ENCODE assay signal across 8 cellular contexts in genomic region chr1:156677616-156678596, GRCh38. TPM values are rescaled to one million over a fixed set of nuclear protein-coding genes. Genes with fewer than 3 reads are reported as not detected.
A peak's percentile ranks its signal among the peaks of the same experiment; 100 is the strongest.
DNase-seq lines count a peak whose midpoint lies in the region; ATAC-seq, FAIRE-seq and TF ChIP-seq lines count a peak whose summit lies in the region.

No MANE protein-coding gene starts in this region.

- H3K9me3 Mint-ChIP-seq in activated CD8-positive, alpha-beta T cell treated with anti-CD3 and anti-CD28 coated beads for 36 hours, result no peaks in the 10 kb centered on the region
- H3K9me3 Mint-ChIP-seq in nephron progenitor cell, result no peaks in the 10 kb centered on the region

- peak; percentile 58 for DNase-seq in GM19239 (ENCODE audit: insufficient read length, low spot score)
- peak; percentile 70 for DNase-seq in NCI-H2171 treated with DMSO at 0.1 percent for 48 hours (lab: John Stamatoyannopoulos, UW)
- DNase-seq in activated CD8-positive, alpha-beta T cell treated with anti-CD3 and anti-CD28 coated beads for 36 hours, result peak; percentile 53
- peak; percentile 78 to 93 for DNase-seq in foreskin fibroblast
- peak; percentile 70 for DNase-seq in nephron progenitor cell

- H3K9ac ChIP-seq in BLaER1 treated with 17β-estradiol and CSF1 and Interleukin-3, amounts not matched to agents 10 nM and 100 nM, result no peak overlapping the region

- peaks cover 14% of the 10 kb centered on the region for H3K4me1 Mint-ChIP-seq in activated CD8-positive, alpha-beta T cell treated with anti-CD3 and anti-CD28 coated beads for 36 hours (ENCODE audit: low read depth)
- peaks cover 61% of the 10 kb centered on the region for H3K4me1 Mint-ChIP-seq in nephron progenitor cell

- no peaks in the 10 kb centered on the region for H3K36me3 Mint-ChIP-seq in activated CD8-positive, alpha-beta T cell treated with anti-CD3 and anti-CD28 coated beads for 36 hours (ENCODE audit: low read depth)
- H3K36me3 Mint-ChIP-seq in nephron progenitor cell (ENCODE audit: low read depth), result peaks cover 21% of the 10 kb centered on the region

- intact Hi-C loops in activated CD8-positive, alpha-beta T cell treated with anti-CD3 and anti-CD28 coated beads for 36 hours (cut with micrococcal nuclease), result no loop called here

- POLR2A ChIA-PET in activated CD8-positive, alpha-beta T cell treated with anti-CD3 and anti-CD28 coated beads for 36 hours (lab: Charles Lee), result interaction anchor here (0.6 to 1.4 kb wide), 5 partner anchors 16 to 65 kb away, joined by 3 to 5 read pairs (median 3); no protein-coding TSS in a partner anchor

- CTCF ChIA-PET in activated CD8-positive, alpha-beta T cell treated with anti-CD3 and anti-CD28 coated beads for 36 hours (lab: Charles Lee), result interaction anchor here (0.7 to 7.5 kb wide), 24 partner anchors 10 to 307 kb away, joined by 3 to 85 read pairs (median 4); partner anchors contain the start of genes CRABP2 and METTL25B

- no peak overlapping the region for H3K27ac Mint-ChIP-seq in activated CD8-positive, alpha-beta T cell treated with anti-CD3 and anti-CD28 coated beads for 36 hours
- peak overlapping the region; percentile 93 for H3K27ac Mint-ChIP-seq in nephron progenitor cell

- peak overlapping the region in 2 of 10 experiments; percentile 20 to 48; a peak in 4 of 20 replicates for H3K4me3 ChIP-seq in BLaER1 treated with 17β-estradiol and CSF1 and Interleukin-3, amounts not matched to agents 10 nM and 100 nM
- H3K4me3 ChIP-seq in foreskin fibroblast (ENCODE audit: low read depth in 1 of 2, low read length in 2 of 2), result peak overlapping the region; percentile 52 to 66

- H3K27ac ChIP-seq in BLaER1 treated with 17β-estradiol and CSF1 and Interleukin-3, amounts not matched to agents 10 nM and 100 nM, result no peak overlapping the region

- H4K20me1 ChIP-seq in BLaER1 treated with 17β-estradiol and CSF1 and Interleukin-3, amounts not matched to agents 10 nM and 100 nM, result peaks cover 0 to 14% (median 0%) of the 10 kb centered on the region in 11 experiments; a peak in 4 of 22 replicates

- no peaks in the 10 kb centered on the region for H3K9me3 ChIP-seq in BLaER1 treated with 17β-estradiol and CSF1 and Interleukin-3, amounts not matched to agents 10 nM and 100 nM (replicated peaks in 1 of 11)

- peaks cover 59% of the 10 kb centered on the region for H3K27me3 Mint-ChIP-seq in activated CD8-positive, alpha-beta T cell treated with anti-CD3 and anti-CD28 coated beads for 36 hours
- H3K27me3 Mint-ChIP-seq in nephron progenitor cell (ENCODE audit: low read depth, poor library complexity), result peaks cover 33% of the 10 kb centered on the region

- TF ChIP-seq CTCF in activated CD8-positive, alpha-beta T cell treated with anti-CD3 and anti-CD28 coated beads for 36 hours (IDR thresholded peaks at IDR 0.05), result peak; percentile 82
- TF ChIP-seq CTCF in foreskin fibroblast (IDR thresholded peaks at IDR 0.05; ENCODE audit: low read depth, low read length) (peak; percentile 91), nephron progenitor cell (IDR thresholded peaks at IDR 0.05) (peak; percentile 70)

- H3K4me1 ChIP-seq in BLaER1 treated with 17β-estradiol and CSF1 and Interleukin-3, amounts not matched to agents 10 nM and 100 nM, result peaks cover 22 to 72% (median 56%) of the 10 kb centered on the region in 10 experiments

- H3K4me2 ChIP-seq in BLaER1 treated with 17β-estradiol and CSF1 and Interleukin-3, amounts not matched to agents 10 nM and 100 nM, result peak overlapping the region; percentile 36 to 80 (median 61)

- no peak overlapping the region for H3K4me3 Mint-ChIP-seq in activated CD8-positive, alpha-beta T cell treated with anti-CD3 and anti-CD28 coated beads for 36 hours
- peak overlapping the region; percentile 88 for H3K4me3 Mint-ChIP-seq in nephron progenitor cell

- H3K36me3 ChIP-seq in BLaER1 treated with 17β-estradiol and CSF1 and Interleukin-3, amounts not matched to agents 10 nM and 100 nM, result no peaks in the 10 kb centered on the region

- peak; percentile 82 for FAIRE-seq in GM19239 (lab: Jason Lieb, UNC)

- peaks cover 56 to 76% (median 71%) of the 10 kb centered on the region in 11 experiments for H3K27me3 ChIP-seq in BLaER1 treated with 17β-estradiol and CSF1 and Interleukin-3, amounts not matched to agents 10 nM and 100 nM

- peak; percentile 45 for ATAC-seq in activated CD8-positive, alpha-beta T cell treated with anti-CD3 and anti-CD28 coated beads for 36 hours
- ATAC-seq in GM19463 (IDR thresholded peaks at IDR 0.05; ENCODE audit: unreplicated experiment), result no peak
- ATAC-seq in HG03520 (IDR thresholded peaks at IDR 0.05; ENCODE audit: unreplicated experiment), result no peak

RNA-seq across cellular contexts. Expression of gene NES, which starts 0.7 kb away (rescaled TPM):
- total RNA-seq in activated CD8-positive, alpha-beta T cell treated with anti-CD3 and anti-CD28 coated beads for 36 hours, result not detected

RNA-seq across cellular contexts. Expression of gene CRABP2, which starts 27.5 kb away (rescaled TPM):
- total RNA-seq in activated CD8-positive, alpha-beta T cell treated with anti-CD3 and anti-CD28 coated beads for 36 hours, result under 1 TPM; 0.78 to 0.90 TPM

RNA-seq across cellular contexts. Expression of gene BCAN, which starts 36.0 kb away (rescaled TPM):
- total RNA-seq in activated CD8-positive, alpha-beta T cell treated with anti-CD3 and anti-CD28 coated beads for 36 hours, result not detected

RNA-seq across cellular contexts. Expression of gene METTL25B, which starts 50.4 kb away (rescaled TPM):
- total RNA-seq in activated CD8-positive, alpha-beta T cell treated with anti-CD3 and anti-CD28 coated beads for 36 hours, result 10 to 100 TPM; 32.3 to 32.5 TPM

RNA-seq across cellular contexts. Expression of gene ISG20L2, which starts 50.7 kb away (rescaled TPM):
- 10 to 100 TPM; 40.6 to 44.5 TPM for total RNA-seq in activated CD8-positive, alpha-beta T cell treated with anti-CD3 and anti-CD28 coated beads for 36 hours
